2 cellular contexts compared by ENCODE assay signal in genomic region chr2:1872602-1873183, GRCh38.
A peak's percentile ranks its signal among the peaks of the same experiment; 100 is the strongest.
TF ChIP-seq lines count a peak whose summit lies in the region.

No MANE protein-coding gene starts in this region.

TF ChIP-seq in K562, 482 proteins besides CTCF, POLR2A, EP300 and RAD21 (continued from another document):
- TF ChIP-seq NCOA6 (IDR thresholded peaks at IDR 0.05) = no peak
TF ChIP-seq in K562: peak in this region for 4.

TF ChIP-seq in HepG2, 621 proteins besides CTCF, POLR2A, EP300 and RAD21 (continued from another document):
- TF ChIP-seq PRDM15 (CRISPR knock-in tag; IDR thresholded peaks at IDR 0.05) (no peak), MAFK (conservative IDR thresholded peaks at IDR 0.05 in 1 of 2, IDR thresholded peaks at IDR 0.05 in 1 of 2; ENCODE audit: low read length in 2 of 2) (peak; percentile 76 to 79)
TF ChIP-seq in HepG2: peak in this region for 3.
